14 cellular contexts compared by ENCODE assay signal in genomic region chr2:6994569-6994968, GRCh38.
DNase-seq lines count a peak whose midpoint lies in the region; ATAC-seq and TF ChIP-seq lines count a peak whose summit lies in the region.
"Had no signal": no experiment of that assay in that cellular context is flagged by ENCODE, and none has a peak within 500 bp of the region (broad histone marks: within the 10 kb centered on the region; RNA-seq: fewer than 3 reads in every experiment).

No MANE protein-coding gene starts in this region.

- H3K27me3 ChIP-seq in PC-3 (ENCODE audit: low read length) (no peaks in the 10 kb centered on the region), endodermal cell (ENCODE audit: control insufficient read depth, insufficient read depth, low read length, poor library complexity, severe bottlenecking) (no peaks in the 10 kb centered on the region), neural progenitor cell (peaks cover 7% of the 10 kb centered on the region), transverse colon (no peaks in the 10 kb centered on the region)

- no peaks in the 10 kb centered on the region for H3K79me2 ChIP-seq in PC-3 (ENCODE audit: low read length)
- H3K79me2 ChIP-seq in neural progenitor cell (ENCODE audit: low read depth) = no peaks in the 10 kb centered on the region

- no peaks in the 10 kb centered on the region for H3F3A ChIP-seq in PC-3 (ENCODE audit: low read length, unreplicated experiment)
- peaks cover 9% of the 10 kb centered on the region for H3F3A ChIP-seq in neural progenitor cell (ENCODE audit: low read depth)

- POLR2A ChIA-PET in PC-3 (lab: Charles Lee; ENCODE audit: unreplicated experiment) = interaction anchor here (0.5 kb wide), 1 partner anchor 11 kb away, joined by 8 read pairs; no protein-coding TSS in a partner anchor

- no peaks in the 10 kb centered on the region for H3K27me3 Mint-ChIP-seq in endodermal cell (ENCODE audit: insufficient read depth)
- H3K27me3 Mint-ChIP-seq in neural progenitor cell (ENCODE audit: insufficient read depth, low read depth) = peaks cover 4% of the 10 kb centered on the region
- no peaks in the 10 kb centered on the region for H3K27me3 Mint-ChIP-seq in mesothelial cell of epicardium (ENCODE audit: low read depth)

- peaks cover 9% of the 10 kb centered on the region for H3K9me3 Mint-ChIP-seq in endodermal cell
- H3K9me3 Mint-ChIP-seq in neural progenitor cell = peaks cover 10% of the 10 kb centered on the region
- H3K9me3 Mint-ChIP-seq in mesothelial cell of epicardium = peaks cover 6% of the 10 kb centered on the region

- H3K4me2 ChIP-seq in PC-3 (ENCODE audit: low read length) (no peak overlapping the region), neural progenitor cell (no peak overlapping the region)
- H3K4me2 ChIP-seq: KMS-11 had no signal

- no TSS peak for BruUV-seq in PC-3 (replicated peaks; lab: Mats Ljungman, UMichigan)

- TF ChIP-seq EP300 in transverse colon (IDR thresholded peaks at IDR 0.05; ENCODE audit: low read depth) = no peak

- CTCF ChIA-PET in PC-3 (lab: Charles Lee) = no interaction called here

- WGBS in endodermal cell (ENCODE audit: insufficient coverage in 1 of 2, insufficient read length in 1 of 2), 2 experiments = 76 to 91% methylated on average over 10 to 11 of the region's 11 CpGs
- whole genome bisulfite sequencing in transverse colon (ENCODE audit: low coverage in 1 of 2), 2 donors = 84 to 94% methylated on average over 3 to 11 of the region's 11 CpGs

- peaks cover 7% of the 10 kb centered on the region for H3K4me1 Mint-ChIP-seq in endodermal cell
- H3K4me1 Mint-ChIP-seq in neural progenitor cell = peaks cover 55% of the 10 kb centered on the region
- peaks cover 11% of the 10 kb centered on the region for H3K4me1 Mint-ChIP-seq in mesothelial cell of epicardium

- ATAC-seq in PC-3 = no peak
- ATAC-seq: HepG2 had no signal

- in situ Hi-C loops in transverse colon (cut with MboI; ENCODE audit: low pct_ligation_motif_present in 1 of 4, low pct_unique_long_range_greater_than_20kb in 1 of 4, low sequenced_read_pairs in 3 of 4) = no loop called here

- intact Hi-C loops in PC-3 (cut with micrococcal nuclease) (no loop called here), transverse colon (cut with DNase I; ENCODE audit: low total_unique reads) (no loop called here)

- DNase-seq in PC-3 (no peak), endodermal cell (no peak), neural progenitor cell (ENCODE audit: low spot score) (no peak), substantia nigra (lab: John Stamatoyannopoulos, UW) (peak in 1 of 49 donors; percentile 16), transverse colon (no peak), mesothelial cell of epicardium (ENCODE audit: low spot score in 2 of 2, unreplicated experiment in 2 of 2) (no peak)
- DNase-seq in activated CD4-positive, CD25-positive, alpha-beta regulatory T cell (lab: John Stamatoyannopoulos, UW) = no peak
- DNase-seq: DMS 273 treated with DMSO at 0.1 percent for 48 hours, H7, NCI-H1092 treated with DMSO at 0.1 percent for 48 hours, NCI-H1694 treated with DMSO at 0.1 percent for 48 hours, SHP77 treated with DMSO at 0.1 percent for 48 hours had no signal

- no peak overlapping the region for H3K4me3 ChIP-seq in PC-3 (ENCODE audit: low read length)
- no peak overlapping the region for H3K4me3 ChIP-seq in endodermal cell (ENCODE audit: low read length)
- no peak overlapping the region for H3K4me3 ChIP-seq in neural progenitor cell
- H3K4me3 ChIP-seq in transverse colon = no peak overlapping the region

- peak overlapping the region; percentile 24; the same call in 1 of the 2 replicates for H3K27ac ChIP-seq in PC-3 (ENCODE audit: low read length)
- peak overlapping the region; percentile 63 for H3K27ac ChIP-seq in endodermal cell (ENCODE audit: low read depth, low read length)
- H3K27ac ChIP-seq in neural progenitor cell = no peak overlapping the region
- H3K27ac ChIP-seq in substantia nigra (ENCODE audit: low read depth, low read length, poor library complexity, severe bottlenecking) = peak overlapping the region; percentile 91
- no peak overlapping the region for H3K27ac ChIP-seq in transverse colon
- H3K27ac ChIP-seq: KMS-11 had no signal

- H4K20me1 ChIP-seq in PC-3 (ENCODE audit: low read length) (no peaks in the 10 kb centered on the region), neural progenitor cell (ENCODE audit: low read depth) (no peaks in the 10 kb centered on the region)

- peaks cover 10% of the 10 kb centered on the region; the same call in 1 of the 2 replicates for H3K4me1 ChIP-seq in PC-3 (ENCODE audit: insufficient read depth, low read length)
- H3K4me1 ChIP-seq in endodermal cell (ENCODE audit: control insufficient read depth, insufficient read depth, low read length) = no peaks in the 10 kb centered on the region
- H3K4me1 ChIP-seq in neural progenitor cell = peaks cover 12% of the 10 kb centered on the region
- peaks cover 0 to 4% (median 0%) of the 10 kb centered on the region in 4 donors for H3K4me1 ChIP-seq in transverse colon

- H3K9me2 ChIP-seq in PC-3 (replicated peaks; ENCODE audit: low read length) = no peaks in the 10 kb centered on the region

- H3K27ac Mint-ChIP-seq in endodermal cell (no peak overlapping the region), neural progenitor cell (peak overlapping the region; percentile 96), mesothelial cell of epicardium (no peak overlapping the region)

- peak overlapping the region; percentile 21; the same call in 1 of the 2 replicates for H3K9ac ChIP-seq in PC-3 (ENCODE audit: low read length)
- no peak overlapping the region for H3K9ac ChIP-seq in endodermal cell (ENCODE audit: extremely low read depth, low read length, poor library complexity, severe bottlenecking)
- H3K9ac ChIP-seq in neural progenitor cell = no peak overlapping the region
- H3K9ac ChIP-seq: KMS-11 had no signal

- TF ChIP-seq POLR2A in transverse colon (IDR thresholded peaks at IDR 0.05) = no peak

- H3K36me3 ChIP-seq in PC-3 (ENCODE audit: low read depth, low read length) (no peaks in the 10 kb centered on the region), endodermal cell (ENCODE audit: control insufficient read depth, insufficient read depth, low read length) (peaks cover 9% of the 10 kb centered on the region), neural progenitor cell (peaks cover 3% of the 10 kb centered on the region), transverse colon (no peaks in the 10 kb centered on the region)

- no peak for TF ChIP-seq CTCF in PC-3 (conservative IDR thresholded peaks at IDR 0.05; ENCODE audit: low read depth, low read length)
- no peak for TF ChIP-seq CTCF in endodermal cell (conservative IDR thresholded peaks at IDR 0.05)
- no peak for TF ChIP-seq CTCF in neural progenitor cell (IDR thresholded peaks at IDR 0.05)
- no peak for TF ChIP-seq CTCF in transverse colon (IDR thresholded peaks at IDR 0.05)
- TF ChIP-seq CTCF in mesothelial cell of epicardium (IDR thresholded peaks at IDR 0.05; ENCODE audit: unreplicated experiment) = no peak

- H3K4me3 Mint-ChIP-seq in endodermal cell = no peak overlapping the region
- peak overlapping the region; percentile 62 for H3K4me3 Mint-ChIP-seq in neural progenitor cell
- no peak overlapping the region for H3K4me3 Mint-ChIP-seq in mesothelial cell of epicardium

- peaks cover 11% of the 10 kb centered on the region for H3K36me3 Mint-ChIP-seq in endodermal cell (ENCODE audit: low read depth)
- peaks cover 48% of the 10 kb centered on the region for H3K36me3 Mint-ChIP-seq in neural progenitor cell
- H3K36me3 Mint-ChIP-seq in mesothelial cell of epicardium = peaks cover 35% of the 10 kb centered on the region

- no peak overlapping the region for H2AFZ ChIP-seq in PC-3 (ENCODE audit: low read length)
- H2AFZ ChIP-seq in neural progenitor cell (replicated peaks) = no peak overlapping the region

- H3K9me3 ChIP-seq in PC-3 (ENCODE audit: low read length) (no peaks in the 10 kb centered on the region), endodermal cell (ENCODE audit: control insufficient read depth, low read length) (peaks cover 9% of the 10 kb centered on the region), neural progenitor cell (ENCODE audit: low read depth) (no peaks in the 10 kb centered on the region), transverse colon (no peaks in the 10 kb centered on the region)

Comparison
In these comparisons a context has a peak if more than half of its experiments do, and no peak if none do; other contexts are left out.
1. H3K27ac ChIP-seq: peak in PC-3 (single experiment), endodermal cell (single experiment) and substantia nigra (single experiment); none in neural progenitor cell (single experiment) and transverse colon (0 of 4).